In genomic region chr2:238773472-238773871, GRCh38 we compare ENCODE assay signal across 19 cellular contexts.
"Had no signal": no experiment of that assay in that cellular context is flagged by ENCODE, and none has a peak within 500 bp of the region (broad histone marks: within the 10 kb centered on the region; RNA-seq: fewer than 3 reads in every experiment).

No MANE protein-coding gene starts in this region.

- H3K27ac Mint-ChIP-seq: mesothelial cell of epicardium had no signal

- H3K4me3 ChIP-seq: coronary artery, dorsolateral prefrontal cortex, esophagus squamous epithelium, gastrocnemius medialis, heart right ventricle, left lung, lower lobe of right lung, mucosa of descending colon had no signal

- H3K4me1 ChIP-seq: gastrocnemius medialis, heart right ventricle, left lung, lower lobe of right lung had no signal

- H3K36me3 ChIP-seq: esophagus squamous epithelium, gastrocnemius medialis, heart right ventricle, left lung, lower lobe of right lung had no signal

- H3K27ac ChIP-seq: coronary artery, dorsolateral prefrontal cortex, esophagus squamous epithelium, gastrocnemius medialis, heart right ventricle, left lung, lower lobe of right lung had no signal

- H3K9me3 Mint-ChIP-seq: mesothelial cell of epicardium had no signal

- DNase-seq: dermis blood vessel endothelial cell; dorsolateral prefrontal cortex; effector CD4-positive, alpha-beta T cell; effector memory CD4-positive, alpha-beta T cell; esophagus squamous epithelium; foreskin melanocyte; gastrocnemius medialis; glutamatergic neuron; head of caudate nucleus; heart right ventricle; hippocampal formation; left cardiac atrium; left lung; left ventricle myocardium superior; lower lobe of right lung; mesenchymal stem cell; mucosa of descending colon had no signal

- H3K4me3 Mint-ChIP-seq: mesothelial cell of epicardium had no signal

- H3K36me3 Mint-ChIP-seq: mesothelial cell of epicardium had no signal

- H3K9me3 ChIP-seq: esophagus squamous epithelium, gastrocnemius medialis, lower lobe of right lung, mucosa of descending colon had no signal
